Comparison of ENCODE assay signal across 26 cellular contexts in the genomic region with DNA sequence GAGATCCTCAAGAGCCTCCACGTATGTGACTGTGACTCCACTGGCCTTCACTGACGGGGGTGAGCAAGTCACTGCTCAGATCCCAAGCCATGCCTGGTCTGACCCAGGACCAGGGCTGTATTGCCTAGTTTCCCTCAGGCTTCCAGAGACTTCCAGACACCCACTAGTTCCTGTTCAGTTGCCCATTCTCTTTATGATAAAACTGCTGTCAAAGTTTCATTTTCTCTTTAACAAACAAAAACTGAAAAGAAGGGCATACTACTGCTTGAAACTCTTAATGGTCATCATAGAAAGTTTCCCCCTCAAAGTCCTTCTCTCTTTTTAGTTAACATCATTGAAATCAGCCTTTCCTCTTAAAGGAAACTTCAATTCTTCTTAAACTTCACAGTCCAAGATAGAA.
DNase-seq lines count a peak whose midpoint lies in the region; ATAC-seq, FAIRE-seq and TF ChIP-seq lines count a peak whose summit lies in the region.
"Had no signal": no experiment of that assay in that cellular context is flagged by ENCODE, and none has a peak within 500 bp of the region (broad histone marks: within the 10 kb centered on the region; RNA-seq: fewer than 3 reads in every experiment).

No MANE protein-coding gene starts in this region.

- peaks cover 16% of the 10 kb centered on the region for H3K9me3 Mint-ChIP-seq in activated T-cell treated with anti-CD3 and anti-CD28 coated beads, Interleukin-2, amount 50 U/mL, for 24 hours
- peaks cover 13% of the 10 kb centered on the region for H3K9me3 Mint-ChIP-seq in stimulated activated memory B cell treated with anti-CD40 and anti-IgM and Interleukin-4, amounts not matched to agents 10 μg/mL and 1 μg/mL and 100 μg/mL, for 72 hours

- no peaks in the 10 kb centered on the region for H4K20me1 ChIP-seq in MM.1S (ENCODE audit: insufficient read depth, low read length)
- H4K20me1 ChIP-seq: BLaER1 had no signal

- H2AFZ ChIP-seq in MM.1S (ENCODE audit: low read length), result peak overlapping the region; percentile 68

- no peaks in the 10 kb centered on the region for H3K36me3 ChIP-seq in MM.1S (replicated peaks; ENCODE audit: insufficient read depth, low read length)
- no peaks in the 10 kb centered on the region for H3K36me3 ChIP-seq in bronchial epithelial cell (ENCODE audit: control insufficient read depth, insufficient read depth, low read length)
- H3K36me3 ChIP-seq: BE2C, BLaER1 had no signal

- peak; percentile 32 for FAIRE-seq in bronchial epithelial cell (lab: Jason Lieb, UNC)
- FAIRE-seq: A204.1, GM12878, GM12892 had no signal

- H3K4me1 ChIP-seq in MM.1S (ENCODE audit: low read length), result 0 out of 2 replicates have a peak, but pooled peaks cover 5% of the 10 kb centered on the region
- H3K4me1 ChIP-seq: BE2C, BLaER1 had no signal

- no peak overlapping the region for H3K27ac Mint-ChIP-seq in activated T-cell treated with anti-CD3 and anti-CD28 coated beads, Interleukin-2, amount 50 U/mL, for 24 hours
- no peak overlapping the region for H3K27ac Mint-ChIP-seq in stimulated activated memory B cell treated with anti-CD40 and anti-IgM and Interleukin-4, amounts not matched to agents 10 μg/mL and 1 μg/mL and 100 μg/mL, for 72 hours
- H3K27ac Mint-ChIP-seq: CD4-positive, alpha-beta memory T cell; CD4-positive, CD25-positive, alpha-beta regulatory T cell; CD8-positive, alpha-beta memory T cell had no signal

- peak; percentile 12 for DNase-seq in MM.1S
- no peak for DNase-seq in bronchial epithelial cell (ENCODE audit: low read depth)
- DNase-seq in activated T-cell treated with anti-CD3 and anti-CD28 coated beads, Interleukin-2, amount 50 U/mL, for 24 hours, result no peak
- DNase-seq: 8988T; ACHN; BE2C; C1 segment of cervical spinal cord; CD4-positive, alpha-beta memory T cell; CD4-positive, CD25-positive, alpha-beta regulatory T cell; CD8-positive, alpha-beta memory T cell; COR-L47; DMS 273 treated with DMSO at 0.1 percent for 48 hours; DMS153; DMS53; DMS79; DND-41; EL; GDM1 had no signal

- H3K9ac ChIP-seq in MM.1S (ENCODE audit: low read length), result no peak overlapping the region
- H3K9ac ChIP-seq: BLaER1 had no signal

- H3K4me3 ChIP-seq in MM.1S (ENCODE audit: low read length) (peak overlapping the region; percentile 33; the same call in 1 of the 2 replicates), bronchial epithelial cell (ENCODE audit: low read depth, low read length) (no peak overlapping the region)
- H3K4me3 ChIP-seq: BLaER1, GM12878 had no signal

- ATAC-seq in GM18867 (IDR thresholded peaks at IDR 0.05; ENCODE audit: unreplicated experiment) (peak; percentile 58), HG03175 (IDR thresholded peaks at IDR 0.05; ENCODE audit: unreplicated experiment) (no peak)
- no peak for ATAC-seq in stimulated activated memory B cell treated with anti-CD40 and anti-IgM and Interleukin-4, amounts not matched to agents 10 μg/mL and 1 μg/mL and 100 μg/mL, for 72 hours
- ATAC-seq: GM12878 had no signal

- H3K4me2 ChIP-seq in MM.1S (ENCODE audit: low read depth, low read length), result peak overlapping the region; percentile 63; the same call in 1 of the 2 replicates
- H3K4me2 ChIP-seq: BLaER1 had no signal

- no peak for TF ChIP-seq CTCF in MM.1S (IDR thresholded peaks at IDR 0.05; ENCODE audit: low read length)
- TF ChIP-seq CTCF in bronchial epithelial cell (IDR thresholded peaks at IDR 0.05; ENCODE audit: insufficient read depth, low read length, severe bottlenecking), result no peak

- H3K36me3 Mint-ChIP-seq in activated T-cell treated with anti-CD3 and anti-CD28 coated beads, Interleukin-2, amount 50 U/mL, for 24 hours (ENCODE audit: low read depth), result no peaks in the 10 kb centered on the region
- peaks cover 7% of the 10 kb centered on the region for H3K36me3 Mint-ChIP-seq in stimulated activated memory B cell treated with anti-CD40 and anti-IgM and Interleukin-4, amounts not matched to agents 10 μg/mL and 1 μg/mL and 100 μg/mL, for 72 hours
- H3K36me3 Mint-ChIP-seq: CD14-positive monocyte; CD4-positive, CD25-positive, alpha-beta regulatory T cell; CD8-positive, alpha-beta memory T cell had no signal

- no peaks in the 10 kb centered on the region for H3K79me2 ChIP-seq in MM.1S (ENCODE audit: low read length)

- H3F3A ChIP-seq in MM.1S (ENCODE audit: insufficient read depth, low read length), result no peaks in the 10 kb centered on the region

- H3K27me3 Mint-ChIP-seq in activated T-cell treated with anti-CD3 and anti-CD28 coated beads, Interleukin-2, amount 50 U/mL, for 24 hours, result no peaks in the 10 kb centered on the region
- H3K27me3 Mint-ChIP-seq in stimulated activated memory B cell treated with anti-CD40 and anti-IgM and Interleukin-4, amounts not matched to agents 10 μg/mL and 1 μg/mL and 100 μg/mL, for 72 hours, result no peaks in the 10 kb centered on the region
- H3K27me3 Mint-ChIP-seq: CD4-positive, alpha-beta memory T cell; CD4-positive, CD25-positive, alpha-beta regulatory T cell had no signal

- no peak overlapping the region for H3K27ac ChIP-seq in MM.1S (ENCODE audit: low read length)
- H3K27ac ChIP-seq: BLaER1 had no signal

- no peaks in the 10 kb centered on the region for H3K9me3 ChIP-seq in MM.1S (replicated peaks; ENCODE audit: insufficient read depth, low read length)
- H3K9me3 ChIP-seq: BE2C had no signal

- no peaks in the 10 kb centered on the region for H3K4me1 Mint-ChIP-seq in activated T-cell treated with anti-CD3 and anti-CD28 coated beads, Interleukin-2, amount 50 U/mL, for 24 hours (ENCODE audit: low read depth)
- no peaks in the 10 kb centered on the region for H3K4me1 Mint-ChIP-seq in stimulated activated memory B cell treated with anti-CD40 and anti-IgM and Interleukin-4, amounts not matched to agents 10 μg/mL and 1 μg/mL and 100 μg/mL, for 72 hours
- H3K4me1 Mint-ChIP-seq: CD14-positive monocyte; CD4-positive, alpha-beta memory T cell; CD4-positive, CD25-positive, alpha-beta regulatory T cell; CD8-positive, alpha-beta memory T cell had no signal

- H3K4me3 Mint-ChIP-seq in activated T-cell treated with anti-CD3 and anti-CD28 coated beads, Interleukin-2, amount 50 U/mL, for 24 hours, result no peak overlapping the region
- no peak overlapping the region for H3K4me3 Mint-ChIP-seq in stimulated activated memory B cell treated with anti-CD40 and anti-IgM and Interleukin-4, amounts not matched to agents 10 μg/mL and 1 μg/mL and 100 μg/mL, for 72 hours
- H3K4me3 Mint-ChIP-seq: CD14-positive monocyte; CD4-positive, alpha-beta memory T cell; CD4-positive, CD25-positive, alpha-beta regulatory T cell; CD8-positive, alpha-beta memory T cell had no signal

- no peaks in the 10 kb centered on the region for H3K27me3 ChIP-seq in MM.1S (replicated peaks; ENCODE audit: insufficient read depth, low read length)
- no peaks in the 10 kb centered on the region for H3K27me3 ChIP-seq in bronchial epithelial cell (ENCODE audit: control insufficient read depth, insufficient read depth, low read length)
- H3K27me3 ChIP-seq: BE2C, BLaER1 had no signal

- H3K9me2 ChIP-seq in MM.1S (replicated peaks; ENCODE audit: insufficient read depth, low read length), result no peaks in the 10 kb centered on the region
